Comparison of ENCODE assay signal across 9 cellular contexts in genomic region chr1:165376811-165377153, GRCh38. TPM values are rescaled to one million over a fixed set of nuclear protein-coding genes. Genes with fewer than 3 reads are reported as not detected.
A peak's percentile ranks its signal among the peaks of the same experiment; 100 is the strongest.
DNase-seq lines count a peak whose midpoint lies in the region; ATAC-seq and TF ChIP-seq lines count a peak whose summit lies in the region.
"Had no signal": no experiment of that assay in that cellular context is flagged by ENCODE, and none has a peak within 500 bp of the region (broad histone marks: within the 10 kb centered on the region; RNA-seq: fewer than 3 reads in every experiment).

No MANE protein-coding gene starts in this region.

- no peaks in the 10 kb centered on the region for H3K9me3 ChIP-seq in skeletal muscle satellite cell (replicated peaks; ENCODE audit: low read length)

- H3K4me3 ChIP-seq in fibroblast of villous mesenchyme (ENCODE audit: low read depth, low read length) (peak overlapping the region; percentile 14), skeletal muscle satellite cell (ENCODE audit: low read length) (peak overlapping the region; percentile 48)

- H3K27ac ChIP-seq in RWPE1, result peak overlapping the region; percentile 98
- H3K27ac ChIP-seq: foreskin keratinocyte had no signal

- peaks cover 55% of the 10 kb centered on the region for H3K27me3 ChIP-seq in skeletal muscle satellite cell (ENCODE audit: control insufficient read depth, insufficient read depth, low read length)

- H3K4me1 ChIP-seq in skeletal muscle satellite cell (ENCODE audit: control insufficient read depth, insufficient read depth, low read length), result peaks cover 13% of the 10 kb centered on the region
- H3K4me1 ChIP-seq: foreskin keratinocyte had no signal

- H3K36me3 ChIP-seq in skeletal muscle satellite cell (ENCODE audit: insufficient read depth, low read length), result no peaks in the 10 kb centered on the region

- intact Hi-C loops in left colon (cut with DNase I, micrococcal nuclease), result no loop called here

- CTCF ChIA-PET in RWPE1 (lab: Yijun Ruan, JAX) (interaction anchor here (0.7 to 2.3 kb wide), 3 partner anchors 9 to 221 kb away, joined by 3 to 14 read pairs (median 3); no protein-coding TSS in a partner anchor), GM10248 (lab: Yijun Ruan, JAX) (interaction anchor here (1.3 to 5.9 kb wide), 4 partner anchors 10 to 209 kb away, joined by 4 to 38 read pairs (median 20); no protein-coding TSS in a partner anchor)

- no peak for DNase-seq in RWPE1 (ENCODE audit: low spot score)
- no peak for DNase-seq in fibroblast of villous mesenchyme (ENCODE audit: low read depth)
- DNase-seq in epidermal melanocyte (ENCODE audit: insufficient read length, low spot score), result no peak
- no peak for DNase-seq in GM10248 (ENCODE audit: extremely low spot score)
- DNase-seq in left colon, result no peak
- DNase-seq in COLO829 (ENCODE audit: low spot score), result no peak

- H3K9ac ChIP-seq in skeletal muscle satellite cell (ENCODE audit: low read depth, low read length), result no peak overlapping the region

- ATAC-seq in GM19395 (IDR thresholded peaks at IDR 0.05; ENCODE audit: unreplicated experiment) (peak; percentile 29), left colon (no peak)

- no peak for TF ChIP-seq CTCF in RWPE1 (conservative IDR thresholded peaks at IDR 0.05; ENCODE audit: low read depth)
- no peak for TF ChIP-seq CTCF in fibroblast of villous mesenchyme (IDR thresholded peaks at IDR 0.05; ENCODE audit: insufficient read depth, low read depth, low read length)
- no peak for TF ChIP-seq CTCF in GM10248 (IDR thresholded peaks at IDR 0.05; ENCODE audit: control extremely low read depth, extremely low read depth, low read depth, missing control alignments)

- peak overlapping the region; percentile 72 for H3K4me2 ChIP-seq in skeletal muscle satellite cell (ENCODE audit: low read length)

- POLR2A ChIA-PET in RWPE1 (lab: Yijun Ruan, JAX; ENCODE audit: low non-redundant PET), result no interaction called here
- POLR2A ChIA-PET in GM10248 (lab: Yijun Ruan, JAX), result no interaction called here

RNA-seq across cellular contexts. Expression of gene LMX1A, which starts 20.3 kb away (rescaled TPM):
- total RNA-seq in fibroblast of villous mesenchyme (not detected in 2 replicates), left colon (under 1 TPM; 0.64 to 0.73 TPM)
- not detected in 2 replicates for total RNA-seq in skeletal muscle satellite cell (2012; rRNA removed)
- total RNA-seq: foreskin keratinocyte had no signal
